12 cellular contexts compared by ENCODE assay signal in genomic region chr18:63177822-63178525, GRCh38.
A peak's percentile ranks its signal among the peaks of the same experiment; 100 is the strongest.
DNase-seq lines count a peak whose midpoint lies in the region; ATAC-seq, FAIRE-seq and TF ChIP-seq lines count a peak whose summit lies in the region.
"Had no signal": no experiment of that assay in that cellular context is flagged by ENCODE, and none has a peak within 500 bp of the region (broad histone marks: within the 10 kb centered on the region; RNA-seq: fewer than 3 reads in every experiment).

No MANE protein-coding gene starts in this region.

- H3K79me2 ChIP-seq in OCI-LY1 (ENCODE audit: insufficient read depth, low read length), result peaks cover 84% of the 10 kb centered on the region

- no peak for FAIRE-seq in small intestine (lab: Jason Lieb, UNC)

- H3K9ac ChIP-seq in OCI-LY1 (ENCODE audit: low read length), result no peak overlapping the region

- POLR2A ChIA-PET in HEK293 (lab: Yijun Ruan, JAX), result no interaction called here

- no peaks in the 10 kb centered on the region for H3K27me3 Mint-ChIP-seq in stimulated activated naive CD8-positive, alpha-beta T cell treated with anti-CD3 and anti-CD28 coated beads, Interleukin-15, amount 100 ng/mL, for 72 hours
- H3K27me3 Mint-ChIP-seq: activated naive CD8-positive, alpha-beta T cell treated with anti-CD3 and anti-CD28 coated beads, Interleukin-2, amount 10 ng/mL, durations not matched to agents 7 days and 5 days; stimulated activated naive CD8-positive, alpha-beta T cell treated with anti-CD3 and anti-CD28 coated beads, Interleukin-15, Interleukin-2, amounts not matched to agents 100 ng/mL and 50 ng/mL, for 24 hours had no signal

- H3K27me3 ChIP-seq in OCI-LY1 (ENCODE audit: insufficient read depth, low read length), result no peaks in the 10 kb centered on the region
- H3K27me3 ChIP-seq in heart left ventricle, result no peaks in the 10 kb centered on the region
- no peaks in the 10 kb centered on the region for H3K27me3 ChIP-seq in small intestine (ENCODE audit: control insufficient read depth in 2 of 2, insufficient read depth in 2 of 2, low read length in 2 of 2)

- H3K9me3 ChIP-seq in HEK293 (ENCODE audit: control insufficient read depth, insufficient read depth, low read depth, low read length) (no peaks in the 10 kb centered on the region; the same call in 1 of the 2 replicates), OCI-LY1 (ENCODE audit: low read length) (no peaks in the 10 kb centered on the region), heart left ventricle (no peaks in the 10 kb centered on the region), small intestine (ENCODE audit: control insufficient read depth, low read depth) (no peaks in the 10 kb centered on the region)

- H3K4me3 Mint-ChIP-seq in stimulated activated naive CD8-positive, alpha-beta T cell treated with anti-CD3 and anti-CD28 coated beads, Interleukin-15, amount 100 ng/mL, for 72 hours, result no peak overlapping the region
- H3K4me3 Mint-ChIP-seq: activated naive CD8-positive, alpha-beta T cell treated with anti-CD3 and anti-CD28 coated beads, Interleukin-2, amount 10 ng/mL, durations not matched to agents 7 days and 5 days; stimulated activated naive CD8-positive, alpha-beta T cell treated with anti-CD3 and anti-CD28 coated beads, Interleukin-15, Interleukin-2, amounts not matched to agents 100 ng/mL and 50 ng/mL, for 24 hours had no signal

- peaks cover 10% of the 10 kb centered on the region for H3K4me1 ChIP-seq in HEK293 (ENCODE audit: control insufficient read depth, insufficient read depth, low read length)
- peaks cover 82% of the 10 kb centered on the region for H3K4me1 ChIP-seq in OCI-LY1 (ENCODE audit: insufficient read depth, low read length, severe bottlenecking)
- peaks cover 0 to 54% (median 22%) of the 10 kb centered on the region in 12 donors for H3K4me1 ChIP-seq in heart left ventricle
- peaks cover 9 to 10% of the 10 kb centered on the region in 2 donors for H3K4me1 ChIP-seq in small intestine (ENCODE audit: control insufficient read depth in 2 of 2, insufficient read depth in 1 of 2, low read depth in 1 of 2, low read length in 1 of 2)

- H3F3A ChIP-seq in OCI-LY1 (ENCODE audit: insufficient read depth, low read length), result no peaks in the 10 kb centered on the region

- no peak overlapping the region for H3K27ac Mint-ChIP-seq in stimulated activated naive CD8-positive, alpha-beta T cell treated with anti-CD3 and anti-CD28 coated beads, Interleukin-15, amount 100 ng/mL, for 72 hours
- H3K27ac Mint-ChIP-seq: activated naive CD8-positive, alpha-beta T cell treated with anti-CD3 and anti-CD28 coated beads, Interleukin-2, amount 10 ng/mL, durations not matched to agents 7 days and 5 days; stimulated activated naive CD8-positive, alpha-beta T cell treated with anti-CD3 and anti-CD28 coated beads, Interleukin-15, Interleukin-2, amounts not matched to agents 100 ng/mL and 50 ng/mL, for 24 hours had no signal

- H3K4me1 Mint-ChIP-seq in stimulated activated naive CD8-positive, alpha-beta T cell treated with anti-CD3 and anti-CD28 coated beads, Interleukin-15, amount 100 ng/mL, for 72 hours, result peaks cover 91% of the 10 kb centered on the region

- 67 to 74% (median 72%) methylated on average over 21 to 23 of the region's 23 CpGs for WGBS in heart left ventricle, 4 donors
- 15 to 66% (median 39%) methylated on average over 23 of the region's 23 CpGs for WGBS in small intestine, 3 donors

- intact Hi-C loops in heart left ventricle (cut with DNase I), result no loop called here

- no peak overlapping the region for H2AFZ ChIP-seq in OCI-LY1 (ENCODE audit: low read length)

- H4K20me1 ChIP-seq in OCI-LY1 (ENCODE audit: insufficient read depth, low read length), result no peaks in the 10 kb centered on the region

- H3K36me3 ChIP-seq in HEK293 (ENCODE audit: control insufficient read depth in 2 of 2, insufficient read depth in 1 of 2, low read length in 2 of 2), result no peaks in the 10 kb centered on the region
- peaks cover 84% of the 10 kb centered on the region for H3K36me3 ChIP-seq in OCI-LY1 (ENCODE audit: insufficient read depth, low read length)
- H3K36me3 ChIP-seq in heart left ventricle, result no peaks in the 10 kb centered on the region
- no peaks in the 10 kb centered on the region for H3K36me3 ChIP-seq in small intestine (ENCODE audit: control insufficient read depth in 2 of 2, insufficient read depth in 2 of 2, low read length in 2 of 2)

- H3K4me3 ChIP-seq in HEK293 (ENCODE audit: low read depth, low read length), result no peak overlapping the region
- H3K4me3 ChIP-seq in OCI-LY1 (ENCODE audit: low read depth, low read length, poor library complexity, severe bottlenecking), result no peak overlapping the region
- H3K4me3 ChIP-seq in heart left ventricle, result peak overlapping the region in 8 of 12 donors; percentile 4 to 39 (median 29)
- H3K4me3 ChIP-seq in small intestine (ENCODE audit: low read depth in 1 of 2, low read length in 2 of 2), result no peak overlapping the region

- ATAC-seq in heart left ventricle, result peak in 2 of 4 donors; percentile 56 to 62
- no peak for ATAC-seq in HG03432 (IDR thresholded peaks at IDR 0.05; ENCODE audit: unreplicated experiment)
- no peak for ATAC-seq in stimulated activated naive CD8-positive, alpha-beta T cell treated with anti-CD3 and anti-CD28 coated beads, Interleukin-15, amount 100 ng/mL, for 72 hours

- no peak for TF ChIP-seq POLR2A in heart left ventricle (IDR thresholded peaks at IDR 0.05)

- TF ChIP-seq CTCF in HEK293 (tag by site-specific recombination; IDR thresholded peaks at IDR 0.05) (no peak), OCI-LY1 (IDR thresholded peaks at IDR 0.05; ENCODE audit: low read length) (no peak), heart left ventricle (IDR thresholded peaks at IDR 0.05) (no peak)

- no peak overlapping the region for H3K4me2 ChIP-seq in OCI-LY1 (ENCODE audit: low read length)

- no peaks in the 10 kb centered on the region for H3K9me2 ChIP-seq in OCI-LY1 (ENCODE audit: low read depth, low read length)

- CTCF ChIA-PET in HEK293 (lab: Yijun Ruan, JAX), result no interaction called here

- DNase-seq in heart left ventricle, result peak in 2 of 5 donors; percentile 47 to 52
- peak; percentile 84 for DNase-seq in small intestine
- DNase-seq in stimulated activated naive CD8-positive, alpha-beta T cell treated with anti-CD3 and anti-CD28 coated beads, Interleukin-15, amount 100 ng/mL, for 72 hours, result no peak
- no peak for DNase-seq in NOMO-1 treated with dmso at 0.1 percent for 144 hours (lab: John Stamatoyannopoulos, UW; ENCODE audit: unreplicated experiment)
- no peak for DNase-seq in NCI-H446 treated with DMSO at 0.1 percent for 48 hours (lab: John Stamatoyannopoulos, UW)
- DNase-seq: activated naive CD8-positive, alpha-beta T cell treated with anti-CD3 and anti-CD28 coated beads, Interleukin-2, amount 10 ng/mL, durations not matched to agents 7 days and 5 days; NCI-H1694 treated with DMSO at 0.1 percent for 48 hours; T1000 had no signal

- H3K9me3 Mint-ChIP-seq in stimulated activated naive CD8-positive, alpha-beta T cell treated with anti-CD3 and anti-CD28 coated beads, Interleukin-15, amount 100 ng/mL, for 72 hours, result no peaks in the 10 kb centered on the region
- H3K9me3 Mint-ChIP-seq: activated naive CD8-positive, alpha-beta T cell treated with anti-CD3 and anti-CD28 coated beads, Interleukin-2, amount 10 ng/mL, durations not matched to agents 7 days and 5 days; stimulated activated naive CD8-positive, alpha-beta T cell treated with anti-CD3 and anti-CD28 coated beads, Interleukin-15, Interleukin-2, amounts not matched to agents 100 ng/mL and 50 ng/mL, for 24 hours had no signal

- H3K27ac ChIP-seq in HEK293 (ENCODE audit: extremely low read depth, low read depth, low read length) (no peak overlapping the region), OCI-LY1 (ENCODE audit: low read depth, low read length, poor library complexity, severe bottlenecking) (peak overlapping the region; percentile 39), heart left ventricle (peak overlapping the region; percentile 5 to 73 (median 54)), small intestine (ENCODE audit: low read depth in 1 of 2, low read length in 1 of 2) (peak overlapping the region; percentile 9 to 84)

TF ChIP-seq in HEK293, 187 proteins besides CTCF, POLR2A, EP300 and RAD21:
- TF ChIP-seq ZNF416 (tag by site-specific recombination; IDR thresholded peaks at IDR 0.05), result no peak
- TF ChIP-seq ZIC2 (tag by site-specific recombination; IDR thresholded peaks at IDR 0.05), result peak; percentile 23; the same call in 1 of the 2 replicates

Comparison
In these comparisons a context has a peak if more than half of its experiments do, and no peak if none do; other contexts are left out.
1. H3K4me3 ChIP-seq: peak in heart left ventricle (8 of 12); none in HEK293 (single experiment), OCI-LY1 (single experiment) and small intestine (0 of 2).